8 cellular contexts compared by ENCODE assay signal in the genomic region with DNA sequence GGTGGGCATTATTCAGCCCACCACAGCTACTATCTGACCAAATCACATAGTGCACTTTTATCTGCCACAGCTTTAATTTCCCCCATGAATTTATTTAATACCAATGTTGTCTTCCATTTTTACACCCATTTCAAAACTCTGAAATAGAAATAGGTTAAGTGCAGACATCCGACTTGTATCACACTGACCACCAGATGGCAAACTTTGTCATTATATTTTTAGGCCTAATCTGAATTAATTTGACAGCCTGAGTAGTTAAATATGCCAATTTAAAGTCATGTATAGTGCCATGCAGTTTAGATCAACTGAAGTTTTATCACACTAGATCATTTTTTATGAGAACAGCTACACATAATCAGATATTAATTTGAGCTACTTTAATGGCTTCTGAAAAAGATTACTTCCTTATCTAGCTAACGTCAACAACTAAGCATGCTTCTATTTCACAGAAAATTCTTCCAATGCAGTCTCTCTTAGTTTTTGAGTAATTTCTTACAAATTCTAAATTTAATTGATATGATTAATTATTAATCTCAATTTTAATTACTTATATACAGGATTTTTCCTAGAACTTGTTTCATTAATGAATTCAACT.
DNase-seq lines count a peak whose midpoint lies in the region; ATAC-seq, FAIRE-seq and TF ChIP-seq lines count a peak whose summit lies in the region.

No MANE protein-coding gene starts in this region.

- peak overlapping the region; percentile 39 for H4K8ac ChIP-seq in mesendoderm (ENCODE audit: low read depth, low read length)

- H3K56ac ChIP-seq in mesendoderm (ENCODE audit: low read length), result no peak overlapping the region

- no peak for ATAC-seq in HG02840 (IDR thresholded peaks at IDR 0.05; ENCODE audit: low FRiP score, unreplicated experiment)
- no peak for ATAC-seq in GM21529 (IDR thresholded peaks at IDR 0.05; ENCODE audit: unreplicated experiment)

- no peaks in the 10 kb centered on the region for H3K79me1 ChIP-seq in mesendoderm (ENCODE audit: low read length)

- in situ Hi-C loops in astrocyte of the cerebellum (cut with HindIII; ENCODE audit: low sequenced_read_pairs), result no loop called here

- H3K4me2 ChIP-seq in mesendoderm (ENCODE audit: low read length), result no peak overlapping the region

- H2BK15ac ChIP-seq in mesendoderm (replicated peaks; ENCODE audit: low read depth), result no peak overlapping the region

- no CpG with 5 or more reads among the region's 2 CpGs for WGBS in mesendoderm (ENCODE audit: extremely low coverage, insufficient coverage, low lambda C conversion rate)

- no peak overlapping the region for H2BK5ac ChIP-seq in mesendoderm (ENCODE audit: low read length)

- H3K9ac ChIP-seq in mesendoderm (ENCODE audit: low read length), result no peak overlapping the region

- H2BK120ac ChIP-seq in mesendoderm (ENCODE audit: low read depth, low read length), result no peak overlapping the region

- TF ChIP-seq CTCF in astrocyte of the cerebellum (IDR thresholded peaks at IDR 0.05; ENCODE audit: low read depth, low read length, missing control alignments), result peak; percentile 47

- H3K27ac ChIP-seq in mesendoderm (ENCODE audit: low read depth, low read length), result no peak overlapping the region

- no peaks in the 10 kb centered on the region for H3K27me3 ChIP-seq in mesendoderm (ENCODE audit: insufficient read depth, low read length, poor library complexity)

- peak; percentile 20 for DNase-seq in DMS53 treated with DMSO at 0.1 percent for 48 hours (lab: John Stamatoyannopoulos, UW; ENCODE audit: unreplicated experiment)
- DNase-seq in HTR-8/SVneo (ENCODE audit: insufficient read length, low spot score), result peak; percentile 0
- peak; percentile 23 for DNase-seq in astrocyte of the cerebellum (ENCODE audit: low read depth)
- peak; percentile 39 for DNase-seq in mesendoderm
- DNase-seq in D341Med (ENCODE audit: low spot score), result no peak
- no peak for DNase-seq in activated T-cell treated with anti-CD3 and anti-CD28 coated beads for 4 hours

- no peak overlapping the region for H3K4ac ChIP-seq in mesendoderm (ENCODE audit: low read depth, low read length)

- no peak for FAIRE-seq in HTR-8/SVneo (lab: Jason Lieb, UNC)

- no peak overlapping the region for H4K5ac ChIP-seq in mesendoderm (ENCODE audit: low read length)

- H3K18ac ChIP-seq in mesendoderm (ENCODE audit: low read length), result no peak overlapping the region

- no peak overlapping the region for H2AK5ac ChIP-seq in mesendoderm (ENCODE audit: low read length)

- H3K23ac ChIP-seq in mesendoderm (ENCODE audit: low read length), result no peak overlapping the region

- H3K4me3 ChIP-seq in astrocyte of the cerebellum (ENCODE audit: low read depth, low read length) (no peak overlapping the region), mesendoderm (ENCODE audit: low read length) (no peak overlapping the region)

- H3K4me1 ChIP-seq in mesendoderm (ENCODE audit: control insufficient read depth, low read depth, low read length), result no peaks in the 10 kb centered on the region

- no peaks in the 10 kb centered on the region for H3K79me2 ChIP-seq in mesendoderm (ENCODE audit: control insufficient read depth, insufficient read depth, low read length)

- no peaks in the 10 kb centered on the region for H3K36me3 ChIP-seq in mesendoderm (ENCODE audit: control insufficient read depth, insufficient read depth, low read length)

Comparison
In these comparisons a context has a peak if more than half of its experiments do, and no peak if none do; other contexts are left out.
1. DNase-seq: peak in DMS53 treated with DMSO at 0.1 percent for 48 hours (single experiment), HTR-8/SVneo (single experiment), astrocyte of the cerebellum (single experiment) and mesendoderm (single experiment); none in D341Med (single experiment) and activated T-cell treated with anti-CD3 and anti-CD28 coated beads for 4 hours (single experiment).